Comparison of ENCODE assay signal across 16 cellular contexts in genomic region chr2:13014783-13015182, GRCh38.
"Had no signal": no experiment of that assay in that cellular context is flagged by ENCODE, and none has a peak within 500 bp of the region (broad histone marks: within the 10 kb centered on the region; RNA-seq: fewer than 3 reads in every experiment).

No MANE protein-coding gene starts in this region.

- H3K9me3 ChIP-seq: breast epithelium, gastrocnemius medialis, heart right ventricle, left lung, thoracic aorta, upper lobe of left lung had no signal

- H3K27ac Mint-ChIP-seq: activated naive CD4-positive, alpha-beta T cell treated with anti-CD3 and anti-CD28 coated beads, Interleukin-2, amount 50 U/mL, for 24 hours; nephron; stimulated activated naive B cell treated with anti-CD40 and anti-IgM and Interleukin-4, amounts not matched to agents 10 μg/mL and 1 μg/mL and 100 μg/mL, for 72 hours had no signal

- H3K4me3 ChIP-seq: breast epithelium, gastrocnemius medialis, heart right ventricle, left lung, thoracic aorta, upper lobe of left lung had no signal

- H3K27me3 ChIP-seq: upper lobe of left lung had no signal

- H3K36me3 ChIP-seq: breast epithelium, gastrocnemius medialis, heart right ventricle, left lung, thoracic aorta, upper lobe of left lung had no signal

- H3K27ac ChIP-seq: breast epithelium, gastrocnemius medialis, heart right ventricle, left lung, thoracic aorta, upper lobe of left lung had no signal

- FAIRE-seq: astrocyte had no signal

- ATAC-seq: gastrocnemius medialis; heart right ventricle; left lung; stimulated activated naive B cell treated with anti-CD40 and anti-IgM and Interleukin-4, amounts not matched to agents 10 μg/mL and 1 μg/mL and 100 μg/mL, for 72 hours had no signal

- H3K9me3 Mint-ChIP-seq: activated naive CD4-positive, alpha-beta T cell treated with anti-CD3 and anti-CD28 coated beads, Interleukin-2, amount 50 U/mL, for 24 hours; nephron; stimulated activated naive B cell treated with anti-CD40 and anti-IgM and Interleukin-4, amounts not matched to agents 10 μg/mL and 1 μg/mL and 100 μg/mL, for 72 hours had no signal

- H3K36me3 Mint-ChIP-seq: activated naive CD4-positive, alpha-beta T cell treated with anti-CD3 and anti-CD28 coated beads, Interleukin-2, amount 50 U/mL, for 24 hours; stimulated activated naive B cell treated with anti-CD40 and anti-IgM and Interleukin-4, amounts not matched to agents 10 μg/mL and 1 μg/mL and 100 μg/mL, for 72 hours had no signal

- DNase-seq: activated CD4-positive, alpha-beta T cell treated with anti-CD3 and anti-CD28 coated beads, Interleukin-2, amount 50 U/mL, for 48 hours; activated gamma-delta T cell; cerebellar nuclear complex; effector CD4-positive, alpha-beta T cell; gastrocnemius medialis; heart right ventricle; left lung; midbrain; retina; stimulated activated naive B cell treated with anti-CD40 and anti-IgM and Interleukin-4, amounts not matched to agents 10 μg/mL and 1 μg/mL and 100 μg/mL, for 72 hours; upper lobe of left lung had no signal

- H3K4me1 Mint-ChIP-seq: activated naive CD4-positive, alpha-beta T cell treated with anti-CD3 and anti-CD28 coated beads, Interleukin-2, amount 50 U/mL, for 24 hours had no signal

- H3K4me1 ChIP-seq: breast epithelium, gastrocnemius medialis, heart right ventricle, left lung, upper lobe of left lung had no signal

- H3K4me3 Mint-ChIP-seq: activated naive CD4-positive, alpha-beta T cell treated with anti-CD3 and anti-CD28 coated beads, Interleukin-2, amount 50 U/mL, for 24 hours; nephron; stimulated activated naive B cell treated with anti-CD40 and anti-IgM and Interleukin-4, amounts not matched to agents 10 μg/mL and 1 μg/mL and 100 μg/mL, for 72 hours had no signal
